Comparison of ENCODE assay signal across 8 cellular contexts in genomic region chrX:131812847-131813825, GRCh38.
DNase-seq lines count a peak whose midpoint lies in the region; ATAC-seq and TF ChIP-seq lines count a peak whose summit lies in the region.

No MANE protein-coding gene starts in this region.

- H3K4me1 ChIP-seq in ascending aorta (no peaks in the 10 kb centered on the region), lower lobe of right lung (no peaks in the 10 kb centered on the region)

- H3K27me3 ChIP-seq in ascending aorta: no peaks in the 10 kb centered on the region
- H3K27me3 ChIP-seq in lower lobe of right lung (ENCODE audit: low read depth): no peaks in the 10 kb centered on the region

- ATAC-seq in HG03064 (IDR thresholded peaks at IDR 0.05; ENCODE audit: low read depth, unreplicated experiment) (peak; percentile 82), lower lobe of right lung (peak; percentile 88 to 94)

- peak overlapping the region; percentile 72 to 73 for H3K27ac ChIP-seq in ascending aorta
- H3K27ac ChIP-seq in lower lobe of right lung: peak overlapping the region; percentile 81

- H3K4me3 ChIP-seq in ascending aorta: peak overlapping the region; percentile 42 to 68
- H3K4me3 ChIP-seq in lower lobe of right lung: peak overlapping the region; percentile 39

- no peaks in the 10 kb centered on the region for H3K36me3 ChIP-seq in ascending aorta
- no peaks in the 10 kb centered on the region for H3K36me3 ChIP-seq in lower lobe of right lung

- H3K9me3 ChIP-seq in ascending aorta (no peaks in the 10 kb centered on the region), lower lobe of right lung (no peaks in the 10 kb centered on the region)

- intact Hi-C loops in ascending aorta (cut with DNase I): loop anchor here (10.0 kb wide), 1 partner anchor 108 kb away; no protein-coding TSS in a partner anchor
- intact Hi-C loops in lower lobe of right lung (cut with DNase I): no loop called here

- TF ChIP-seq CTCF in ascending aorta (IDR thresholded peaks at IDR 0.05): peak; percentile 16 to 73 (median 56)
- peak; percentile 16 for TF ChIP-seq CTCF in lower lobe of right lung (IDR thresholded peaks at IDR 0.05)

- DNase-seq in NCI-H345 (lab: John Stamatoyannopoulos, UW) (peak; percentile 62), NCI-H345 treated with DMSO at 0.1 percent for 48 hours (lab: John Stamatoyannopoulos, UW; ENCODE audit: unreplicated experiment) (no peak), T-helper 9 cell (peak; percentile 78), ascending aorta (ENCODE audit: low spot score in 2 of 2) (peak; percentile 39 to 88), lower lobe of right lung (no peak), HuH-7.5 (ENCODE audit: low spot score) (no peak)
- peak; percentile 61 for DNase-seq in stimulated activated CD8-positive, alpha-beta memory T cell treated with anti-CD3 and anti-CD28 coated beads, Interleukin-4, amount 100 ng/mL, for 24 hours (ENCODE audit: low read depth)

Comparison
In these comparisons a context has a peak if more than half of its experiments do, and no peak if none do; other contexts are left out.
1. DNase-seq: peak in NCI-H345 (single experiment), T-helper 9 cell (single experiment), ascending aorta (2 of 2) and stimulated activated CD8-positive, alpha-beta memory T cell treated with anti-CD3 and anti-CD28 coated beads, Interleukin-4, amount 100 ng/mL, for 24 hours (single experiment); none in NCI-H345 treated with DMSO at 0.1 percent for 48 hours (single experiment), lower lobe of right lung (single experiment) and HuH-7.5 (single experiment).